9 cellular contexts compared by ENCODE assay signal in genomic region chr3:143895805-143896204, GRCh38. TPM values are rescaled to one million over a fixed set of nuclear protein-coding genes. Genes with fewer than 3 reads are reported as not detected.
DNase-seq lines count a peak whose midpoint lies in the region; ATAC-seq and TF ChIP-seq lines count a peak whose summit lies in the region.
"Had no signal": no experiment of that assay in that cellular context is flagged by ENCODE, and none has a peak within 500 bp of the region (broad histone marks: within the 10 kb centered on the region; RNA-seq: fewer than 3 reads in every experiment).

No MANE protein-coding gene starts in this region.

- H3K27me3 ChIP-seq in CD8-positive, alpha-beta T cell (ENCODE audit: insufficient read depth, low read length), result no peaks in the 10 kb centered on the region

- TF ChIP-seq POLR2A in erythroblast (IDR thresholded peaks at IDR 0.05; ENCODE audit: low read length), result no peak

- H3K36me3 Mint-ChIP-seq in CD8-positive, alpha-beta T cell, result no peaks in the 10 kb centered on the region

- no peak for ATAC-seq in HG02571 (IDR thresholded peaks at IDR 0.05; ENCODE audit: unreplicated experiment)
- no peak for ATAC-seq in CD8-positive, alpha-beta T cell

- no peaks in the 10 kb centered on the region for H3K36me3 ChIP-seq in CD8-positive, alpha-beta T cell (ENCODE audit: insufficient read depth, low read length)

- peaks cover 17% of the 10 kb centered on the region for H3K27me3 Mint-ChIP-seq in CD8-positive, alpha-beta T cell (ENCODE audit: low read depth)

- POLR2A ChIA-PET in CD8-positive, alpha-beta T cell (lab: Charles Lee), result interaction anchor here (1.2 kb wide), 1 partner anchor 24 kb away, joined by 3 read pairs; no protein-coding TSS in a partner anchor

- intact Hi-C loops in CD8-positive, alpha-beta T cell (cut with DNase I, micrococcal nuclease), result loop anchor here in 1 of 2 experiments (5.0 kb wide), 1 partner anchor 56 kb away; no protein-coding TSS in a partner anchor

- peak; percentile 24 for DNase-seq in A172 (ENCODE audit: low spot score)
- no peak for DNase-seq in GM10266 (ENCODE audit: extremely low spot score)
- peak; percentile 52 for DNase-seq in NOMO-1 treated with DMSO at 0.1 percent for 48 hours (lab: John Stamatoyannopoulos, UW; ENCODE audit: unreplicated experiment)
- DNase-seq in erythroblast (lab: John Stamatoyannopoulos, UW), result peak; percentile 9 to 33
- no peak for DNase-seq in activated CD4-positive, alpha-beta T cell treated with anti-CD3 and anti-CD28 coated beads for 1 hour
- no peak for DNase-seq in CD8-positive, alpha-beta T cell
- no peak for DNase-seq in activated naive CD4-positive, alpha-beta T cell (lab: John Stamatoyannopoulos, UW)
- DNase-seq: stimulated activated CD4-positive, alpha-beta T cell treated with anti-CD3 and anti-CD28 coated beads, Interleukin-2, amount 100 ng/mL, for 24 hours had no signal

- no peaks in the 10 kb centered on the region for H3K4me1 ChIP-seq in CD8-positive, alpha-beta T cell (ENCODE audit: insufficient read depth, low read length)

- H3K9me3 Mint-ChIP-seq in CD8-positive, alpha-beta T cell, result no peaks in the 10 kb centered on the region

- TF ChIP-seq CTCF in GM10266 (IDR thresholded peaks at IDR 0.05; ENCODE audit: control insufficient read depth, insufficient read depth, low read depth, missing control alignments), result peak; percentile 8
- TF ChIP-seq CTCF in CD8-positive, alpha-beta T cell (IDR thresholded peaks at IDR 0.05), result no peak

- H3K9me3 ChIP-seq in CD8-positive, alpha-beta T cell (ENCODE audit: low read length), result no peaks in the 10 kb centered on the region

- CTCF ChIA-PET in CD8-positive, alpha-beta T cell (lab: Charles Lee), result interaction anchor here (0.8 to 1.9 kb wide), 3 partner anchors 9 to 11 kb away, joined by 3 to 8 read pairs (median 3); no protein-coding TSS in a partner anchor

- no peak overlapping the region for H3K27ac ChIP-seq in CD8-positive, alpha-beta T cell (ENCODE audit: low read depth, low read length)

- H3K4me3 Mint-ChIP-seq in CD8-positive, alpha-beta T cell, result no peak overlapping the region

- H3K4me1 Mint-ChIP-seq in CD8-positive, alpha-beta T cell (ENCODE audit: low read depth), result no peaks in the 10 kb centered on the region

- no peak overlapping the region for H3K4me3 ChIP-seq in CD8-positive, alpha-beta T cell (ENCODE audit: low read depth, low read length)

- H3K27ac Mint-ChIP-seq in CD8-positive, alpha-beta T cell, result no peak overlapping the region

RNA-seq across cellular contexts. Expression of gene SLC9A9, which starts 47.5 kb away (rescaled TPM):
- total RNA-seq in A172 (2014; rRNA removed; shearing (Covaris generic)), result 1.1 and 1.8 TPM in 2 replicates
- 1 to 10 TPM; 6.8 to 7.5 TPM for total RNA-seq in CD8-positive, alpha-beta T cell

Comparison
In these comparisons a context has a peak if more than half of its experiments do, and no peak if none do; other contexts are left out.
1. DNase-seq: peak in A172 (single experiment), NOMO-1 treated with DMSO at 0.1 percent for 48 hours (single experiment) and erythroblast (2 of 2); none in GM10266 (single experiment), activated CD4-positive, alpha-beta T cell treated with anti-CD3 and anti-CD28 coated beads for 1 hour (single experiment), CD8-positive, alpha-beta T cell (0 of 7) and activated naive CD4-positive, alpha-beta T cell (0 of 4).